2 cellular contexts compared by ENCODE assay signal in the genomic region with DNA sequence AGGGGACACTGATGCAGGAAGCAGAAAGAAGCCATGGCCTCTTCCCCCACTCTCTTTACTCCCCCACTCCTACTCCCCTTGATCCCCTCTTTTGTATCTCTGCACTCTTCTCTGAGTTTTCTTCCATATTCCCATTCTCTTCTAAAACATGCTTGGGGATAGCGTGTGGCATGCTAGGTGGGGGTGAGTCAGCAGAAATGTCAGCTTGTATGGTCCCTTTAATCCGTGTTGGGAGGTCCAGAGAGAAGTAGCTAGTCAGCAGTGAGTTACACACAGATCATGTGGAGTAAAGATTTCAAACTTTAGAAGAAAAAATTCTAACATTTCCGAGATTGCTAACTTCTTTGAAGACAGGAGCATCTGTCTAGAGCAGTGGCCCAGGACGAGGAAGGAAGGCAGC.
TF ChIP-seq lines count a peak whose summit lies in the region.

No MANE protein-coding gene starts in this region.

TF ChIP-seq in HepG2, 621 proteins besides CTCF, POLR2A, EP300 and RAD21:
- TF ChIP-seq RCOR2 (CRISPR knock-in tag; IDR thresholded peaks at IDR 0.05) (no peak), NFE2L2 (IDR thresholded peaks at IDR 0.05; ENCODE audit: low read length) (0 out of 2 replicates have a peak, but pooled peaks have one; percentile 35), GFI1 (CRISPR knock-in tag; IDR thresholded peaks at IDR 0.05; ENCODE audit: borderline replicate concordance) (no peak)

TF ChIP-seq in K562, 482 proteins besides CTCF, POLR2A, EP300 and RAD21:
- TF ChIP-seq DPF2 (IDR thresholded peaks at IDR 0.05), result peak; percentile 26; the same call in 1 of the 2 replicates
- TF ChIP-seq ZFP30 (CRISPR knock-in tag; IDR thresholded peaks at IDR 0.05; ENCODE audit: borderline replicate concordance), result no peak
- TF ChIP-seq, protein P1, sequence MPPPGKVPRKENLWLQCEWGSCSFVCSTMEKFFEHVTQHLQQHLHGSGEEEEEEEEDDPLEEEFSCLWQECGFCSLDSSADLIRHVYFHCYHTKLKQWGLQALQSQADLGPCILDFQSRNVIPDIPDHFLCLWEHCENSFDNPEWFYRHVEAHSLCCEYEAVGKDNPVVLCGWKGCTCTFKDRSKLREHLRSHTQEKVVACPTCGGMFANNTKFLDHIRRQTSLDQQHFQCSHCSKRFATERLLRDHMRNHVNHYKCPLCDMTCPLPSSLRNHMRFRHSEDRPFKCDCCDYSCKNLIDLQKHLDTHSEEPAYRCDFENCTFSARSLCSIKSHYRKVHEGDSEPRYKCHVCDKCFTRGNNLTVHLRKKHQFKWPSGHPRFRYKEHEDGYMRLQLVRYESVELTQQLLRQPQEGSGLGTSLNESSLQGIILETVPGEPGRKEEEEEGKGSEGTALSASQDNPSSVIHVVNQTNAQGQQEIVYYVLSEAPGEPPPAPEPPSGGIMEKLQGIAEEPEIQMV (tag; conservative IDR thresholded peaks at IDR 0.05; ENCODE audit: low read depth), result no peak
- TF ChIP-seq ZNF586 (CRISPR knock-in tag; conservative IDR thresholded peaks at IDR 0.05), result no peak
- TF ChIP-seq, protein P2, sequence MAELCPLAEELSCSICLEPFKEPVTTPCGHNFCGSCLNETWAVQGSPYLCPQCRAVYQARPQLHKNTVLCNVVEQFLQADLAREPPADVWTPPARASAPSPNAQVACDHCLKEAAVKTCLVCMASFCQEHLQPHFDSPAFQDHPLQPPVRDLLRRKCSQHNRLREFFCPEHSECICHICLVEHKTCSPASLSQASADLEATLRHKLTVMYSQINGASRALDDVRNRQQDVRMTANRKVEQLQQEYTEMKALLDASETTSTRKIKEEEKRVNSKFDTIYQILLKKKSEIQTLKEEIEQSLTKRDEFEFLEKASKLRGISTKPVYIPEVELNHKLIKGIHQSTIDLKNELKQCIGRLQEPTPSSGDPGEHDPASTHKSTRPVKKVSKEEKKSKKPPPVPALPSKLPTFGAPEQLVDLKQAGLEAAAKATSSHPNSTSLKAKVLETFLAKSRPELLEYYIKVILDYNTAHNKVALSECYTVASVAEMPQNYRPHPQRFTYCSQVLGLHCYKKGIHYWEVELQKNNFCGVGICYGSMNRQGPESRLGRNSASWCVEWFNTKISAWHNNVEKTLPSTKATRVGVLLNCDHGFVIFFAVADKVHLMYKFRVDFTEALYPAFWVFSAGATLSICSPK (IDR thresholded peaks at IDR 0.05; ENCODE audit: borderline replicate concordance), result no peak
- no peak for TF ChIP-seq ILF3 (IDR thresholded peaks at IDR 0.05; ENCODE audit: borderline replicate concordance)
- TF ChIP-seq GTF2A2 (tag; IDR thresholded peaks at IDR 0.05), result no peak
- TF ChIP-seq MAFG (tag; conservative IDR thresholded peaks at IDR 0.05), result peak; percentile 89
- TF ChIP-seq TBL1XR1 (IDR thresholded peaks at IDR 0.05; ENCODE audit: low read length in 2 of 2), result no peak
- 0 out of 2 replicates have a peak, but pooled peaks have one; percentile 21 for TF ChIP-seq ARID1B (IDR thresholded peaks at IDR 0.05)
- peak; percentile 65; the same call in 1 of the 2 replicates for TF ChIP-seq MAFK (IDR thresholded peaks at IDR 0.05; ENCODE audit: low read length)
- TF ChIP-seq, protein P3, sequence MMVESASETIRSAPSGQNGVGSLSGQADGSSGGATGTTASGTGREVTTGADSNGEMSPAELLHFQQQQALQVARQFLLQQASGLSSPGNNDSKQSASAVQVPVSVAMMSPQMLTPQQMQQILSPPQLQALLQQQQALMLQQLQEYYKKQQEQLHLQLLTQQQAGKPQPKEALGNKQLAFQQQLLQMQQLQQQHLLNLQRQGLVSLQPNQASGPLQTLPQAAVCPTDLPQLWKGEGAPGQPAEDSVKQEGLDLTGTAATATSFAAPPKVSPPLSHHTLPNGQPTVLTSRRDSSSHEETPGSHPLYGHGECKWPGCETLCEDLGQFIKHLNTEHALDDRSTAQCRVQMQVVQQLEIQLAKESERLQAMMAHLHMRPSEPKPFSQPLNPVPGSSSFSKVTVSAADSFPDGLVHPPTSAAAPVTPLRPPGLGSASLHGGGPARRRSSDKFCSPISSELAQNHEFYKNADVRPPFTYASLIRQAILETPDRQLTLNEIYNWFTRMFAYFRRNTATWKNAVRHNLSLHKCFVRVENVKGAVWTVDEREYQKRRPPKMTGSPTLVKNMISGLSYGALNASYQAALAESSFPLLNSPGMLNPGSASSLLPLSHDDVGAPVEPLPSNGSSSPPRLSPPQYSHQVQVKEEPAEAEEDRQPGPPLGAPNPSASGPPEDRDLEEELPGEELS (CRISPR knock-in tag; IDR thresholded peaks at IDR 0.05; ENCODE audit: borderline replicate concordance), result no peak
- TF ChIP-seq NFE2L1 (tag; IDR thresholded peaks at IDR 0.05; ENCODE audit: borderline replicate concordance, low read depth), result peak; percentile 62
- TF ChIP-seq, protein P4, sequence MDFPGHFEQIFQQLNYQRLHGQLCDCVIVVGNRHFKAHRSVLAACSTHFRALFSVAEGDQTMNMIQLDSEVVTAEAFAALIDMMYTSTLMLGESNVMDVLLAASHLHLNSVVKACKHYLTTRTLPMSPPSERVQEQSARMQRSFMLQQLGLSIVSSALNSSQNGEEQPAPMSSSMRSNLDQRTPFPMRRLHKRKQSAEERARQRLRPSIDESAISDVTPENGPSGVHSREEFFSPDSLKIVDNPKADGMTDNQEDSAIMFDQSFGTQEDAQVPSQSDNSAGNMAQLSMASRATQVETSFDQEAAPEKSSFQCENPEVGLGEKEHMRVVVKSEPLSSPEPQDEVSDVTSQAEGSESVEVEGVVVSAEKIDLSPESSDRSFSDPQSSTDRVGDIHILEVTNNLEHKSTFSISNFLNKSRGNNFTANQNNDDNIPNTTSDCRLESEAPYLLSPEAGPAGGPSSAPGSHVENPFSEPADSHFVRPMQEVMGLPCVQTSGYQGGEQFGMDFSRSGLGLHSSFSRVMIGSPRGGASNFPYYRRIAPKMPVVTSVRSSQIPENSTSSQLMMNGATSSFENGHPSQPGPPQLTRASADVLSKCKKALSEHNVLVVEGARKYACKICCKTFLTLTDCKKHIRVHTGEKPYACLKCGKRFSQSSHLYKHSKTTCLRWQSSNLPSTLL (IDR thresholded peaks at IDR 0.05), result no peak
- TF ChIP-seq, protein P5, sequence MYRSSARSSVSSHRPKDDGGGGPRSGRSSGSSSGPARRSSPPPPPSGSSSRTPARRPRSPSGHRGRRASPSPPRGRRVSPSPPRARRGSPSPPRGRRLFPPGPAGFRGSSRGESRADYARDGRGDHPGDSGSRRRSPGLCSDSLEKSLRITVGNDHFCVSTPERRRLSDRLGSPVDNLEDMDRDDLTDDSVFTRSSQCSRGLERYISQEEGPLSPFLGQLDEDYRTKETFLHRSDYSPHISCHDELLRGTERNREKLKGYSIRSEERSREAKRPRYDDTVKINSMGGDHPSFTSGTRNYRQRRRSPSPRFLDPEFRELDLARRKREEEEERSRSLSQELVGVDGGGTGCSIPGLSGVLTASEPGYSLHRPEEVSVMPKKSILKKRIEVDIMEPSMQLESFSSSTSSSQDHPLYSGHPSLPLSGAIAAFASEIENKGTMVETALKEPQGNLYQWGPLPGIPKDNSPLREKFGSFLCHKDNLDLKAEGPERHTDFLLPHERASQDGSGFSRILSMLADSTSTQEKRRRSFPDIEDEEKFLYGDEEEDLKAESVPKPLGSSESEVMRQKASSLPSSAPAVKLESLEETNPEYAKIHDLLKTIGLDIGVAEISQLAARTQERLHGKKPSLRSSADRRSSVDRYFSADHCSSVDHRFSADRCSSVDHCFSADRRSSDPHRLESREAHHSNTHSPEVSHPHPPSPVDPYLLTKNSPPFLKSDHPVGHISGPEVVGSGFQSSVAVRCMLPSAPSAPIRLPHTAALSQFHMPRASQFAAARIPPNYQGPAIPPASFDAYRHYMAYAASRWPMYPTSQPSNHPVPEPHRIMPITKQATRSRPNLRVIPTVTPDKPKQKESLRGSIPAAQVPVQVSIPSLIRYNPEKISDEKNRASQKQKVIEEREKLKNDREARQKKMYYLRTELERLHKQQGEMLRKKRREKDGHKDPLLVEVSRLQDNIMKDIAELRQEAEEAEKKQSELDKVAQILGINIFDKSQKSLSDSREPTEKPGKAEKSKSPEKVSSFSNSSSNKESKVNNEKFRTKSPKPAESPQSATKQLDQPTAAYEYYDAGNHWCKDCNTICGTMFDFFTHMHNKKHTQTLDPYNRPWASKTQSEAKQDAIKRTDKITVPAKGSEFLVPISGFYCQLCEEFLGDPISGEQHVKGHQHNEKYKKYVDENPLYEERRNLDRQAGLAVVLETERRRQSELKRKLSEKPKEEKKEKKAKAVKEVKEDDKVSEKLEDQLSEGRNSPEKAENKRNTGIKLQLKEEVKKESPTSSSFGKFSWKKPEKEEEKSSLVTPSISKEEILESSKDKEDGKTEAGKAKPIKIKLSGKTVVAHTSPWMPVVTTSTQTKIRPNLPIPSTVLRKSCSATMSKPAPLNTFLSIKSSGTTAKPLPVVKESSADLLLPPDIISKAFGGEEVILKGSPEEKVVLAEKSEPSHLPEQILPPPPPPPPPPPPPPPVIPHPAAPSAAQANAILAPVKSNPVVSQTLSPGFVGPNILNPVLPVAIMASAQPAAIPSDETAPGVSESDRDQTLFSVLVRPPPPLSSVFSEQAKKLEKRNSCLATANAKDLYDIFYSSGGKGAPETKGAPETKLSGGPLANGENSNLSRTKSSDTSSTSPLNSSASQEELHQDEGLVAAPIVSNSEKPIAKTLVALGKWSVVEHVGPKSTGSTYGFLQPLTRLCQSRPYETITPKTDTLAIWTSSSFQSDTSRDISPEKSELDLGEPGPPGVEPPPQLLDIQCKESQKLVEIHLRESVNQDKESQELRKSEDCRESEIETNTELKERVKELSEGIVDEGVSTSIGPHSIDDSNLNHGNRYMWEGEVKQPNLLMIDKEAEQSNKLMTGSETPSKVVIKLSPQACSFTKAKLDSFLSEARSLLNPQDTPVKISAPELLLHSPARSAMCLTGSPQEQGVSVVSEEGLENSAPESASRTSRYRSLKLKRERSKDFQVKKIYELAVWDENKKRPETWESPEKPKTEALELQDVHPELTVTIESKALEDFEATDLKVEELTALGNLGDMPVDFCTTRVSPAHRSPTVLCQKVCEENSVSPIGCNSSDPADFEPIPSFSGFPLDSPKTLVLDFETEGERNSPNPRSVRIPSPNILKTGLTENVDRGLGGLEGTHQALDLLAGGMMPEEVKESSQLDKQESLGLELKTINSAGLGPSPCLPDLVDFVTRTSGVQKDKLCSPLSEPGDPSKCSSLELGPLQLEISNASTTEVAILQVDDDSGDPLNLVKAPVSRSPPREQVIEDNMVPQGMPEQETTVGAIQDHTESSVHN (IDR thresholded peaks at IDR 0.05; ENCODE audit: borderline replicate concordance in 1 of 2, low read depth in 1 of 2), result no peak
- no peak for TF ChIP-seq TOE1 (IDR thresholded peaks at IDR 0.05; ENCODE audit: borderline replicate concordance)
- no peak for TF ChIP-seq TOE1 (CRISPR knock-in tag; IDR thresholded peaks at IDR 0.05; ENCODE audit: borderline replicate concordance, low read depth)
- no peak for TF ChIP-seq HDAC3 (IDR thresholded peaks at IDR 0.05; ENCODE audit: borderline replicate concordance, partially characterized antibody)
- no peak for TF ChIP-seq ZSCAN29 (IDR thresholded peaks at IDR 0.05)
- 0 out of 2 replicates have a peak, but pooled peaks have one; percentile 28 for TF ChIP-seq ELF4 (CRISPR knock-in tag; IDR thresholded peaks at IDR 0.05)
- TF ChIP-seq ZNF316 (IDR thresholded peaks at IDR 0.05), result peak; percentile 92
- TF ChIP-seq, protein P6, sequence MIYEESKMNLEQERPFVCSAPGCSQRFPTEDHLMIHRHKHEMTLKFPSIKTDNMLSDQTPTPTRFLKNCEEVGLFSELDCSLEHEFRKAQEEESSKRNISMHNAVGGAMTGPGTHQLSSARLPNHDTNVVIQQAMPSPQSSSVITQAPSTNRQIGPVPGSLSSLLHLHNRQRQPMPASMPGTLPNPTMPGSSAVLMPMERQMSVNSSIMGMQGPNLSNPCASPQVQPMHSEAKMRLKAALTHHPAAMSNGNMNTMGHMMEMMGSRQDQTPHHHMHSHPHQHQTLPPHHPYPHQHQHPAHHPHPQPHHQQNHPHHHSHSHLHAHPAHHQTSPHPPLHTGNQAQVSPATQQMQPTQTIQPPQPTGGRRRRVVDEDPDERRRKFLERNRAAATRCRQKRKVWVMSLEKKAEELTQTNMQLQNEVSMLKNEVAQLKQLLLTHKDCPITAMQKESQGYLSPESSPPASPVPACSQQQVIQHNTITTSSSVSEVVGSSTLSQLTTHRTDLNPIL (CRISPR knock-in tag; IDR thresholded peaks at IDR 0.05), result no peak
- TF ChIP-seq C11orf30 (IDR thresholded peaks at IDR 0.05; ENCODE audit: low read depth), result peak; percentile 87
- TF ChIP-seq ATF7 (IDR thresholded peaks at IDR 0.05), result no peak
- TF ChIP-seq NFYB (IDR thresholded peaks at IDR 0.05; ENCODE audit: extremely low read depth, insufficient read length), result no peak
- TF ChIP-seq, protein P7, sequence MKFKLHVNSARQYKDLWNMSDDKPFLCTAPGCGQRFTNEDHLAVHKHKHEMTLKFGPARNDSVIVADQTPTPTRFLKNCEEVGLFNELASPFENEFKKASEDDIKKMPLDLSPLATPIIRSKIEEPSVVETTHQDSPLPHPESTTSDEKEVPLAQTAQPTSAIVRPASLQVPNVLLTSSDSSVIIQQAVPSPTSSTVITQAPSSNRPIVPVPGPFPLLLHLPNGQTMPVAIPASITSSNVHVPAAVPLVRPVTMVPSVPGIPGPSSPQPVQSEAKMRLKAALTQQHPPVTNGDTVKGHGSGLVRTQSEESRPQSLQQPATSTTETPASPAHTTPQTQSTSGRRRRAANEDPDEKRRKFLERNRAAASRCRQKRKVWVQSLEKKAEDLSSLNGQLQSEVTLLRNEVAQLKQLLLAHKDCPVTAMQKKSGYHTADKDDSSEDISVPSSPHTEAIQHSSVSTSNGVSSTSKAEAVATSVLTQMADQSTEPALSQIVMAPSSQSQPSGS (CRISPR knock-in tag; IDR thresholded peaks at IDR 0.05), result no peak
- TF ChIP-seq NFE2 (IDR thresholded peaks at IDR 0.05; ENCODE audit: low read depth), result peak; percentile 87
- TF ChIP-seq SIN3B (IDR thresholded peaks at IDR 0.05; ENCODE audit: low read depth), result no peak
- TF ChIP-seq NFIC (IDR thresholded peaks at IDR 0.05), result 0 out of 2 replicates have a peak, but pooled peaks have one; percentile 22
- TF ChIP-seq HNRNPUL1 (IDR thresholded peaks at IDR 0.05; ENCODE audit: low read length), result no peak
- TF ChIP-seq MAFF (IDR thresholded peaks at IDR 0.05; ENCODE audit: low read length), result peak; percentile 81
- TF ChIP-seq ILK (tag; IDR thresholded peaks at IDR 0.05; ENCODE audit: borderline replicate concordance, low read depth), result no peak
